ENCODE assay signal across 8 cellular contexts in the genomic region with DNA sequence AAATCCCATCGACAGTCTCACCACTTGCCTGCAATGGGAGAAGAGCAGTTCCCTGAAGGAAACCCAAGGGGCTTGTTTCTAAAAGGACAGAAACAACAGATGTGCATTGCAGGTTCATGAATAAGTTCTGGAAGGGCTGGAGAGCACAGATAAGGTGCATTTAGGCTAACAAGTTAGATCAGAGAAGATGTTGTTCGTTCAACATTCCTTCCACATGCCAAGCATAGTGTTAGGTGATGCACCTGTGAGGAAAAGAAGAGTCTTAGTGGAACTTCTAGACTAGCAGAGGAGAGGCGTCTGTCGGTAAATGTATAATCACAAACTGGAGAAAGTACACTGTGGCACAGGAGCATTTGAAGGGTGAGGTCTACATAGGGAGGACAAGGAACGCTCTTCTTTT.
"Had no signal": no experiment of that assay in that cellular context is flagged by ENCODE, and none has a peak within 500 bp of the region (broad histone marks: within the 10 kb centered on the region; RNA-seq: fewer than 3 reads in every experiment).

No MANE protein-coding gene starts in this region.

- DNase-seq: GDM1, GF-D8 had no signal

- FAIRE-seq: G401.6, GM12878, GM12891, GM12892, GM18507, GM19239 had no signal

- H3K4me3 ChIP-seq: GM12878 had no signal
